In the genomic region with DNA sequence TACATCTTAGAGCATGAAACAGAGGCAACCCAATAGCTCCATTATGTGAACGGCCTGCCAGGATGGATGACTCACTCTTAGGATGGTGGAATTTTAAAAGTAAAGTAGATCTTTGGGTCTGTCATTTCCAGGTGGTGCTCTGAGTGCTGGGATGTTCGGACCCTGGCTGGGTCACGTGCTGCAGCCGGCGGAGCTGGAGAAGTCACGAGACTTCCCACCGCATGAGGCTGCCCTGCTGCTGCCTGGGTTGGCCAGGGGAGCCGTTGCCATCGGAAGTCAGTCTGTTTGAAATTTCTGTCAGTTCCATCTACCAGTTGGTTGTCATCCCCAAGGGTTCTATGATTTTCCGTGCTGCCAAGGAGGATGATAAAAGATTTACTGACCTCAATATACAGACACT, we compare ENCODE assay signal across 25 cellular contexts.
"Had no signal": no experiment of that assay in that cellular context is flagged by ENCODE, and none has a peak within 500 bp of the region (broad histone marks: within the 10 kb centered on the region; RNA-seq: fewer than 3 reads in every experiment).

No MANE protein-coding gene starts in this region.

- DNase-seq: cortex of kidney; dorsolateral prefrontal cortex; effector memory CD4-positive, alpha-beta T cell; foreskin melanocyte; head of caudate nucleus; kidney; left cardiac atrium; left ventricle myocardium inferior; lower lobe of right lung; mesenchymal stem cell; midbrain; nucleus accumbens; pancreas; sigmoid colon; stimulated activated naive CD4-positive, alpha-beta T cell; stomach; substantia nigra; trophoblast cell had no signal

- H3K4me1 ChIP-seq: left ventricle myocardium inferior, lower lobe of right lung, pancreas, prostate gland, sigmoid colon, stomach had no signal

- H2AFZ ChIP-seq: hepatocyte had no signal

- H3K27ac ChIP-seq: dorsolateral prefrontal cortex, epithelial cell of prostate, hepatocyte, left ventricle myocardium inferior, lower lobe of right lung, neural progenitor cell, pancreas, prostate gland, sigmoid colon, skin epidermis, stomach, thoracic aorta had no signal

- H3K36me3 ChIP-seq: left ventricle myocardium inferior, lower lobe of right lung, neural progenitor cell, pancreas, prostate gland, sigmoid colon, stomach, thoracic aorta had no signal

- FAIRE-seq: kidney, pancreas had no signal

- H3K4me3 ChIP-seq: dorsolateral prefrontal cortex, hepatocyte, left ventricle myocardium inferior, lower lobe of right lung, neural progenitor cell, pancreas, prostate gland, sigmoid colon, skin epidermis, stomach, thoracic aorta had no signal

- H3K79me2 ChIP-seq: hepatocyte had no signal

- H3K9me3 ChIP-seq: pancreas, prostate gland, sigmoid colon had no signal

- H3K4me2 ChIP-seq: hepatocyte had no signal

- H3K9ac ChIP-seq: neural progenitor cell had no signal

- H3K27me3 ChIP-seq: dorsolateral prefrontal cortex, hepatocyte, pancreas had no signal

- ATAC-seq: left cardiac atrium; lower lobe of right lung; natural killer cell treated with Interleukin-12 subunit alpha and Interleukin-12 subunit beta and Interleukin-15 and Interleukin-18, amount 100 ng/mL, for 72 hours; pancreas had no signal
